In the genomic region with DNA sequence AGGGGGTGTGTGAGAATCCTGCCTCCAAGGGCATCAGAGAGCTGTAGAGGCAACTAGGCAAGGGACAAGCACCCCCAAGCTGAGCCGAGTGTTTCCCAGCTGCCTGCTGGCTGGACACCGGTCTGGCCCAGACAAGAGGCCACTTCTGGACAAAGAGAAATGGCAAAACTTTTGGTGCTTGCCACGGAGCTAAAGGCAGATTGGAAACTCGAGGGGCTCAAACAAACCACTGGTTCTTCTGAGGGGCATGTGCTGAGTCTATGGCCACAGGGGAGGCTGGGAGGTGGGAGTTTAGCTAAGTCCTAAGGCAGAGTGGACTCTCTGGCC, we compare ENCODE assay signal across 18 cellular contexts.
"Had no signal": no experiment of that assay in that cellular context is flagged by ENCODE, and none has a peak within 500 bp of the region (broad histone marks: within the 10 kb centered on the region; RNA-seq: fewer than 3 reads in every experiment).

No MANE protein-coding gene starts in this region.

- H3K4me3 ChIP-seq: cardiac muscle cell, dorsolateral prefrontal cortex had no signal

- H3K36me3 ChIP-seq: cardiac muscle cell, upper lobe of left lung had no signal

- H3K36me3 Mint-ChIP-seq: activated naive CD4-positive, alpha-beta T cell treated with anti-CD3 and anti-CD28 coated beads, Interleukin-2, amount 50 U/mL, for 24 hours had no signal

- H3K4me3 Mint-ChIP-seq: activated naive CD4-positive, alpha-beta T cell treated with anti-CD3 and anti-CD28 coated beads, Interleukin-2, amount 50 U/mL, for 24 hours; endodermal cell; naive thymus-derived CD8-positive, alpha-beta T cell; T-cell had no signal

- FAIRE-seq: colon, kidney had no signal

- H3K27ac Mint-ChIP-seq: activated naive CD4-positive, alpha-beta T cell treated with anti-CD3 and anti-CD28 coated beads, Interleukin-2, amount 50 U/mL, for 24 hours; activated T-cell treated with anti-CD3 and anti-CD28 coated beads, Interleukin-2, amount 50 U/mL, for 72 hours; endodermal cell; T-cell had no signal

- H3K27me3 Mint-ChIP-seq: activated naive CD4-positive, alpha-beta T cell treated with anti-CD3 and anti-CD28 coated beads, Interleukin-2, amount 50 U/mL, for 24 hours had no signal

- H3K9me3 Mint-ChIP-seq: activated naive CD4-positive, alpha-beta T cell treated with anti-CD3 and anti-CD28 coated beads, Interleukin-2, amount 50 U/mL, for 24 hours; activated T-cell treated with anti-CD3 and anti-CD28 coated beads, Interleukin-2, amount 50 U/mL, for 72 hours; T-cell had no signal

- DNase-seq: activated CD4-positive, CD25-positive, alpha-beta regulatory T cell; activated CD8-positive, alpha-beta memory T cell treated with anti-CD3 and anti-CD28 coated beads, Interleukin-2, amount 50 U/mL, for 4 hours; activated gamma-delta T cell; endodermal cell; foreskin melanocyte; glutamatergic neuron; mesendoderm; naive thymus-derived CD8-positive, alpha-beta T cell; stimulated activated CD4-positive, alpha-beta T cell treated with anti-CD3 and anti-CD28 coated beads, Interleukin-12 subunit alpha, Interleukin-12 subunit beta, amount 100 ng/mL, for 4 hours; T-cell; upper lobe of left lung had no signal

- H3K4me1 Mint-ChIP-seq: activated naive CD4-positive, alpha-beta T cell treated with anti-CD3 and anti-CD28 coated beads, Interleukin-2, amount 50 U/mL, for 24 hours had no signal

- H3K27me3 ChIP-seq: cardiac muscle cell, dorsolateral prefrontal cortex, upper lobe of left lung had no signal

- ATAC-seq: naive thymus-derived CD8-positive, alpha-beta T cell; SK-N-SH treated with all-trans-retinoic acid at 6 μM for 48 hours; T-cell had no signal

- H3K27ac ChIP-seq: cardiac muscle cell, dorsolateral prefrontal cortex had no signal
